In the genomic region with DNA sequence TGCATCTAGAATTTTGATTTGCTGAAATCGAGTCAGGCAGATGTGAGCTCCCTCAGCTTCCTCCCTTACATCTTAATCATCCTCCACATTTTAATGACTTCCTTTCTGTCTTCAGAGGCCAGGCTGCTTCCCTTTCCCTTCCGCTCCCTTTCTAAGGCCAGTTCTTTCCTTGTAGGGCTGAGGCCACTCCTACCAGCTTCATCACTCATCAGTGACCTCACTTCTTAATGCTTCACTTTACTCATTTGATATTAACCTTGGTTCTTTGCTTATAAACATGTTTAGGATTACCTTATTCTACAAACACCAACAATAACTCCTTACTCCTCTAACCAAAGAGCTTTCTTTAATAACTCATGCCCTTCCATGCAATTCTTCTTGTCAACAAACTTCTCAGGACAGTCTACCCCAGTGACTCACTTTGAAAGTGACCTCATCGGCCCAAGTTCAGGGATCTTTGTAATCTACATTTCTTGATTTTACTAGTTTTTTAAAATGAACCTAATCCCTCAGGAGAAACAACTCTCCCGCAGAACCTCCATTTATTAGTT, we compare ENCODE assay signal across 11 cellular contexts. TPM values are rescaled to one million over a fixed set of nuclear protein-coding genes. Genes with fewer than 3 reads are reported as not detected.
DNase-seq lines count a peak whose midpoint lies in the region; TF ChIP-seq lines count a peak whose summit lies in the region.
"Had no signal": no experiment of that assay in that cellular context is flagged by ENCODE, and none has a peak within 500 bp of the region (broad histone marks: within the 10 kb centered on the region; RNA-seq: fewer than 3 reads in every experiment).

No MANE protein-coding gene starts in this region.

- peaks cover 0 to 9% (median 3%) of the 10 kb centered on the region in 4 donors for H3K4me1 ChIP-seq in tibial nerve

- H3K9me3 ChIP-seq in tibial nerve = no peaks in the 10 kb centered on the region

- no peak overlapping the region for H3K4me3 ChIP-seq in tibial nerve

- no peaks in the 10 kb centered on the region for H3K27me3 ChIP-seq in tibial nerve

- H3K4me1 Mint-ChIP-seq in HFFc6 (ENCODE audit: low read depth) = peaks cover 51% of the 10 kb centered on the region
- H3K4me1 Mint-ChIP-seq in T-helper 1 cell treated with Interleukin-12 subunit alpha and Interleukin-12 subunit beta and Interleukin-4 antibody, amounts not matched to agents 30 μg/mL and 1 μg/mL, for 36 hours (ENCODE audit: low read depth) = peaks cover 39% of the 10 kb centered on the region

- H3K27ac Mint-ChIP-seq in HFFc6 = peak overlapping the region; percentile 49
- H3K27ac Mint-ChIP-seq in T-helper 1 cell treated with Interleukin-12 subunit alpha and Interleukin-12 subunit beta and Interleukin-4 antibody, amounts not matched to agents 30 μg/mL and 1 μg/mL, for 36 hours = peak overlapping the region; percentile 37

- peak overlapping the region; percentile 0 for H3K4me3 Mint-ChIP-seq in HFFc6
- H3K4me3 Mint-ChIP-seq in T-helper 1 cell treated with Interleukin-12 subunit alpha and Interleukin-12 subunit beta and Interleukin-4 antibody, amounts not matched to agents 30 μg/mL and 1 μg/mL, for 36 hours = no peak overlapping the region

- no peaks in the 10 kb centered on the region for H3K9me3 Mint-ChIP-seq in HFFc6
- no peaks in the 10 kb centered on the region for H3K9me3 Mint-ChIP-seq in T-helper 1 cell treated with Interleukin-12 subunit alpha and Interleukin-12 subunit beta and Interleukin-4 antibody, amounts not matched to agents 30 μg/mL and 1 μg/mL, for 36 hours

- WGBS in tibial nerve, 2 donors = 63 to 71% methylated on average over 4 of the region's 4 CpGs

- no peak for TF ChIP-seq CTCF in HFFc6 (IDR thresholded peaks at IDR 0.05)
- no peak for TF ChIP-seq CTCF in tibial nerve (IDR thresholded peaks at IDR 0.05)

- no peaks in the 10 kb centered on the region for H3K36me3 Mint-ChIP-seq in HFFc6 (ENCODE audit: low read depth)
- peaks cover 1% of the 10 kb centered on the region for H3K36me3 Mint-ChIP-seq in T-helper 1 cell treated with Interleukin-12 subunit alpha and Interleukin-12 subunit beta and Interleukin-4 antibody, amounts not matched to agents 30 μg/mL and 1 μg/mL, for 36 hours (ENCODE audit: low read depth)

- H3K27me3 Mint-ChIP-seq in HFFc6 (ENCODE audit: insufficient read depth) = no peaks in the 10 kb centered on the region; the same call in none of the 2 replicates
- peaks cover 4% of the 10 kb centered on the region for H3K27me3 Mint-ChIP-seq in T-helper 1 cell treated with Interleukin-12 subunit alpha and Interleukin-12 subunit beta and Interleukin-4 antibody, amounts not matched to agents 30 μg/mL and 1 μg/mL, for 36 hours (ENCODE audit: low read depth)

- no peak for TF ChIP-seq POLR2A in tibial nerve (IDR thresholded peaks at IDR 0.05)

- no peaks in the 10 kb centered on the region for H3K36me3 ChIP-seq in tibial nerve

- H3K27ac ChIP-seq in tibial nerve = no peak overlapping the region
- H3K27ac ChIP-seq: KMS-11 had no signal

- DNase-seq in CMK (ENCODE audit: low read depth) = peak; percentile 46
- peak; percentile 41 for DNase-seq in HFFc6
- peak; percentile 87 for DNase-seq in kidney glomerular epithelial cell (lab: John Stamatoyannopoulos, UW)
- DNase-seq in stimulated activated CD4-positive, alpha-beta T cell treated with anti-CD3 and anti-CD28 coated beads, Interleukin-4, amount 100 ng/mL, for 24 hours = no peak
- no peak for DNase-seq in tibial nerve (ENCODE audit: low spot score in 2 of 2)
- no peak for DNase-seq in iPS-NIHi7 (ENCODE audit: extremely low spot score)
- no peak for DNase-seq in NCI-H1105 (lab: John Stamatoyannopoulos, UW)
- DNase-seq: activated CD8-positive, alpha-beta memory T cell treated with anti-CD3 and anti-CD28 coated beads, Interleukin-2, amount 50 U/mL, for 48 hours had no signal

- no peak for TF ChIP-seq EP300 in tibial nerve (IDR thresholded peaks at IDR 0.05)

RNA-seq across cellular contexts. Expression of a gene that starts 23.9 kb away (rescaled TPM):
- total RNA-seq in HFFc6 (2021; fragmentation: NEBNext Ultra II Directional; extraction: Animal tissue kit (Norgen Biotek cat#: 25700)) = not detected
- not detected for total RNA-seq in tibial nerve
- total RNA-seq: temporal lobe had no signal

RNA-seq across cellular contexts. Expression of a gene that starts 57.1 kb away (rescaled TPM):
- not detected for total RNA-seq in HFFc6 (2021; fragmentation: NEBNext Ultra II Directional; extraction: Animal tissue kit (Norgen Biotek cat#: 25700))
- total RNA-seq in tibial nerve = 10 to 100 TPM in 2 of 4 donors, 1 to 10 TPM in 2; 5.7 to 10.9 (median 8.4) TPM

Comparison
In these comparisons a context has a peak if more than half of its experiments do, and no peak if none do; other contexts are left out.
1. DNase-seq: peak in CMK (single experiment), HFFc6 (single experiment) and kidney glomerular epithelial cell (single experiment); none in stimulated activated CD4-positive, alpha-beta T cell treated with anti-CD3 and anti-CD28 coated beads, Interleukin-4, amount 100 ng/mL, for 24 hours (single experiment), tibial nerve (0 of 2), iPS-NIHi7 (single experiment) and NCI-H1105 (single experiment).
2. RNA of a gene that starts 57.1 kb away (total RNA-seq): 5.7 to 10.9 TPM in tibial nerve; not detected in HFFc6; every median in the first group is over 4 times any median in the second.